Comparison of ENCODE assay signal across 7 cellular contexts in the genomic region with DNA sequence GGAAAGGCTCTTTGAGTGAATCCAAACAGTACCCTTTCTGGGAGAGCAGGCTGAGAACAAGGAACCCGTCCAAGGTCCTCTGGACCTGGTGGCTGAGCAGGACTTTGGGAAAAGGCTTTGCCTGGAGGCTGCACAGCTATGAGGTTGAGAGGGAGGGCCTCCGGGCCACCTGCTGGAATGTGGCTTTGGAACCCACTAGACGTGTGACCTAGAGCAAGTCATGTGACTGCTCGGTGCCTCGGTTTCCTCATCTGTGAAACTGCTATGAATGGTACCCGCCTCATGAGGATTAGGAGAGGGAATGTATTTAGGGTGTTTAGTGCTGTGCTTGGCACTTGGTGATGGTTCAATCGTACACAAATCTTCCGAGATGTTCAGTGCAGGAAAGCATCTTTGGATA.
"Had no signal": no experiment of that assay in that cellular context is flagged by ENCODE, and none has a peak within 500 bp of the region (broad histone marks: within the 10 kb centered on the region; RNA-seq: fewer than 3 reads in every experiment).

No MANE protein-coding gene starts in this region.

- H3K27ac ChIP-seq: HL-60 had no signal

- ATAC-seq: GM23338, HepG2 had no signal

- FAIRE-seq: H1, H54, HepG2 had no signal

- DNase-seq: H9, HCEC 1CT had no signal

- H3K4me3 ChIP-seq: GM23338 had no signal
